Comparison of ENCODE assay signal across 1 cellular context in genomic region chr17:79808763-79809529, GRCh38.
TF ChIP-seq lines count a peak whose summit lies in the region.

No MANE protein-coding gene starts in this region.

TF ChIP-seq in K562, 482 proteins besides CTCF, POLR2A, EP300 and RAD21 (continues in another document):
- TF ChIP-seq HINFP (tag; conservative IDR thresholded peaks at IDR 0.05; ENCODE audit: low read depth) (no peak), MBD2 (IDR thresholded peaks at IDR 0.05; ENCODE audit: borderline replicate concordance, low read depth) (no peak), ZNF79 (CRISPR knock-in tag; IDR thresholded peaks at IDR 0.05; ENCODE audit: low read depth) (no peak), NFYB (IDR thresholded peaks at IDR 0.05; ENCODE audit: extremely low read depth, insufficient read length) (no peak), NRF1 (conservative IDR thresholded peaks at IDR 0.05 in 1 of 2, IDR thresholded peaks at IDR 0.05 in 1 of 2) (no peak), ZNF274 (IDR thresholded peaks at IDR 0.05; ENCODE audit: borderline replicate concordance, low read depth, low read length) (no peak), ZNF408 (CRISPR knock-in tag; IDR thresholded peaks at IDR 0.05; ENCODE audit: low read depth) (no peak), ZEB2 (IDR thresholded peaks at IDR 0.05) (0 out of 2 replicates have a peak, but pooled peaks have one; percentile 55), RBBP5 (IDR thresholded peaks at IDR 0.05; ENCODE audit: borderline replicate concordance, insufficient read depth, low read length, poor library complexity, severe bottlenecking) (no peak), ZNF280A (IDR thresholded peaks at IDR 0.05; ENCODE audit: low read depth, partially characterized antibody) (no peak), MAFK (IDR thresholded peaks at IDR 0.05; ENCODE audit: low read length) (0 out of 2 replicates have a peak, but pooled peaks have one; percentile 7), PHB2 (IDR thresholded peaks at IDR 0.05; ENCODE audit: low read depth) (no peak), HMG20A (CRISPR knock-in tag; conservative IDR thresholded peaks at IDR 0.05) (no peak), BRF2 (IDR thresholded peaks at IDR 0.05; ENCODE audit: borderline replicate concordance, insufficient read depth, insufficient read length) (no peak), ZNF395 (CRISPR knock-in tag; IDR thresholded peaks at IDR 0.05) (no peak), ZNF740 (CRISPR knock-in tag; IDR thresholded peaks at IDR 0.05) (peak; percentile 63; the same call in 1 of the 2 replicates), ZNF740 (tag; IDR thresholded peaks at IDR 0.05) (no peak), MYC (IDR thresholded peaks at IDR 0.05; ENCODE audit: low read depth, low read length) (no peak), MYC (CRISPR knock-in tag; IDR thresholded peaks at IDR 0.05; ENCODE audit: borderline replicate concordance, low read depth) (peak; percentile 42; the same call in 1 of the 2 replicates), TGIF2 (CRISPR knock-in tag; IDR thresholded peaks at IDR 0.05) (no peak), ZFX (CRISPR knock-in tag; IDR thresholded peaks at IDR 0.05) (0 out of 2 replicates have a peak, but pooled peaks have one; percentile 26), MEIS2 (IDR thresholded peaks at IDR 0.05; ENCODE audit: partially characterized antibody) (no peak), ZNF124 (CRISPR knock-in tag; IDR thresholded peaks at IDR 0.05) (no peak), CHD7 (IDR thresholded peaks at IDR 0.05; ENCODE audit: low read depth, low read length) (no peak), RCOR1 (IDR thresholded peaks at IDR 0.05; ENCODE audit: borderline replicate concordance in 1 of 2, low read depth in 2 of 2, low read length in 2 of 2) (peak in 1 of 2 experiments; percentile 64; a peak in 2 of 4 replicates), BHLHE40 (IDR thresholded peaks at IDR 0.05; ENCODE audit: low read length) (0 out of 2 replicates have a peak, but pooled peaks have one; percentile 5), ZFP36 (IDR thresholded peaks at IDR 0.05; ENCODE audit: low read depth, low read length, partially characterized antibody) (no peak), ZBTB7A (IDR thresholded peaks at IDR 0.05; ENCODE audit: borderline replicate concordance, control insufficient read depth, low read depth, low read length) (peak; percentile 19; the same call in 1 of the 2 replicates), MAZ (CRISPR knock-in tag; conservative IDR thresholded peaks at IDR 0.05 in 1 of 2, IDR thresholded peaks at IDR 0.05 in 1 of 2) (peak in 1 of 2 experiments; percentile 34; a peak in 2 of 4 replicates), STAG1 (CRISPR knock-in tag; IDR thresholded peaks at IDR 0.05; ENCODE audit: borderline replicate concordance) (peak; percentile 37; the same call in 1 of the 2 replicates), POLR3G (IDR thresholded peaks at IDR 0.05; ENCODE audit: extremely low read depth, insufficient read length, insufficient replicate concordance) (no peak), MTA3 (IDR thresholded peaks at IDR 0.05; ENCODE audit: borderline replicate concordance) (no peak), JUN (IDR thresholded peaks at IDR 0.05; ENCODE audit: borderline replicate concordance, low read depth, low read length) (peak; percentile 13; the same call in 1 of the 2 replicates), JUN (CRISPR knock-in tag; IDR thresholded peaks at IDR 0.05; ENCODE audit: borderline replicate concordance) (no peak), RHOXF2B (CRISPR knock-in tag; conservative IDR thresholded peaks at IDR 0.05) (no peak), SPI1 (IDR thresholded peaks at IDR 0.05; ENCODE audit: borderline replicate concordance, low read depth, low read length) (no peak), YY1 (IDR thresholded peaks at IDR 0.05; ENCODE audit: borderline replicate concordance in 1 of 3, control insufficient read depth in 1 of 3, extremely low read depth in 1 of 3, insufficient read depth in 3 of 3, insufficient read length in 1 of 3, insufficient replicate concordance in 2 of 3, low read depth in 1 of 3, low read length in 2 of 3) (peak in 1 of 3 experiments; percentile 19), ATF6 (CRISPR knock-in tag; IDR thresholded peaks at IDR 0.05) (no peak), PRPF4 (IDR thresholded peaks at IDR 0.05; ENCODE audit: insufficient read depth, low read depth, low read length, poor library complexity, severe bottlenecking) (no peak), TEAD1 (CRISPR knock-in tag; IDR thresholded peaks at IDR 0.05) (0 out of 4 replicates have a peak, but pooled peaks of 1 of the 2 experiments have one; percentile 32)
